21 cellular contexts compared by ENCODE assay signal in the genomic region with DNA sequence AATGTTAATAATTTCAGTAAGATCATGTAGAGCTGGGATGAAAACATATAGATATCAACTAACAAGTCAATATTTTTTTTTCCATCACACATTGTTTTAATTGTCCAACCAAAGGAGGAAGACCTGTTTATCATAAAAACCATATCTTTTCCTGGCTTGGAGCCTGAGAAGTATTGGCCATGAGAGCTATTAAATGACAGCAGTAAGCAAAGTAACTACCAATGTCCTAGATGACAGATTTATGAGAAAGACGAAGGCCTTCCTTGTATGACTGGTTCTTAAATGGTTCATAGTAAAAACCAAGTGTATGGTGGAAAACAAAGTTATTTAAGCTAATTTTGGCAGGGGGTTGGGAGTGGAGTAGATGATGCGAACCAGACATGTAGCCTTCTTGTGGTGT.
"Had no signal": no experiment of that assay in that cellular context is flagged by ENCODE, and none has a peak within 500 bp of the region (broad histone marks: within the 10 kb centered on the region; RNA-seq: fewer than 3 reads in every experiment).

No MANE protein-coding gene starts in this region.

- H3K27ac ChIP-seq: breast epithelium, SJSA1, WERI-Rb-1 had no signal

- ATAC-seq: activated CD4-positive, alpha-beta T cell treated with anti-CD3 and anti-CD28 coated beads for 36 hours; activated CD8-positive, alpha-beta T cell treated with anti-CD3 and anti-CD28 coated beads for 36 hours had no signal

- DNase-seq: activated CD4-positive, alpha-beta T cell treated with anti-CD3 and anti-CD28 coated beads for 36 hours; activated CD4-positive, alpha-beta T cell treated with anti-CD3 and anti-CD28 coated beads, Interleukin-2, amount 50 U/mL, for 1 hour; activated CD8-positive, alpha-beta memory T cell treated with anti-CD3 and anti-CD28 coated beads, Interleukin-2, amount 50 U/mL, for 48 hours; activated CD8-positive, alpha-beta T cell treated with anti-CD3 and anti-CD28 coated beads for 36 hours; activated T-cell treated with anti-CD3 and anti-CD28 coated beads, Interleukin-2, amount 50 U/mL, for 1 hour; aorta; caudate nucleus; Kasumi-1; KBM-7; NCI-H1092; NCI-H1930; NCI-H2171; NCI-H2227 treated with DMSO at 0.1 percent for 48 hours; NCI-H510A; NCI-H526 treated with DMSO at 0.1 percent for 48 hours; NCI-H82; SHP77; WERI-Rb-1 had no signal

- H3K27me3 ChIP-seq: breast epithelium, SJSA1 had no signal

- H3K4me1 ChIP-seq: breast epithelium, SJSA1 had no signal

- FAIRE-seq: RCC 7860 had no signal

- H3K9me3 ChIP-seq: breast epithelium, SJSA1 had no signal

- H3K36me3 ChIP-seq: breast epithelium, SJSA1, WERI-Rb-1 had no signal

- H3K4me3 ChIP-seq: breast epithelium, SJSA1 had no signal
